In the genomic region with DNA sequence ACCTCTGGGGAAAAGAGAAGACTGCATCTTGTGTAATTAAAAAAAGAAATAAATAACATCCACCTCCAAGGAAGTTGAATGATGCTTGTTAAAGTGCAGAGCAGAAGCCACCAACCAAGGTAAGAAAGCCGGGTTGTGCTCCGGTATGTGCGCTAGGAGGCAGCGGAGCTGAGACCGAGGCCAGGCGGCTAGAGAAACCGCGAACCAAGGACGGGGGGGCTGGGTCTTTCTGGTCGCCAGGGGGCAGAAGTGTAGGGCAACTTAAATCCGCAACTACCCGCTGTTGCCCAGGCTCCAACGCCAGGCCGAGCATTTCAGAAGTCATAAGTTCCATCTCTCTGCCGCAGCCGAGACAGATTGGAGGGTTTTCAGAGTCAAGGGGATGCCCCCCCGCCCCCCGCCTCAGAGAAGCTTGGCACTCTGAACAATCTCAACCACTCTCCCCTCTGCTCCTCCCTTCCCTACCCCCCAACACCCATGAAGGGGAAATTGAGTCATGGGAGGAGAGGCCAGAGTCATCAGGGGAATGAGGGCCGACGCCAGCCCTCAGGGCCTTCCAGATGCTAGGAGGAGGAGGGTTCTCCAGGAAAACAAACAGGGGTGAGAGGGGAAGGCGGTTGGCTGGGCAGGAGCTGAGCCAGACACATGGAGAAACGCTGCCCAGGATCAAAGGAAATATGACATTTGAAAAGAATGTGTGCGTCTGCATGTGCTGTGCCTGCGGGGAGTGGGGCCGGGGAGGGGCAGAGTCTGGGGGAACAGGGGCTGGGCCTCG, we compare ENCODE assay signal across 8 cellular contexts. TPM values are rescaled to one million over a fixed set of nuclear protein-coding genes. Genes with fewer than 3 reads are reported as not detected.
DNase-seq lines count a peak whose midpoint lies in the region; ATAC-seq and TF ChIP-seq lines count a peak whose summit lies in the region.

No MANE protein-coding gene starts in this region.

- DNase-seq in HK-2 (ENCODE audit: unreplicated experiment) (peak; percentile 80), NOMO-1 treated with DMSO at 0.1 percent for 48 hours (lab: John Stamatoyannopoulos, UW; ENCODE audit: unreplicated experiment) (peak; percentile 85), activated T-cell treated with anti-CD3 and anti-CD28 coated beads for 4 hours (peak; percentile 40), epithelial cell of prostate (ENCODE audit: low read depth, low spot score) (peak; percentile 71), mucosa of descending colon (peak; percentile 88 to 93 (median 88)), cortex of kidney (lab: John Stamatoyannopoulos, UW) (no peak)
- DNase-seq in stimulated activated CD8-positive, alpha-beta memory T cell treated with anti-CD3 and anti-CD28 coated beads, Interleukin-4, amount 100 ng/mL, for 48 hours, result peak; percentile 83

- ATAC-seq in mucosa of descending colon, result peak; percentile 61

- TF ChIP-seq CTCF in GM12873 (IDR thresholded peaks at IDR 0.05; ENCODE audit: insufficient read depth, low read depth, low read length, missing control alignments), result peak; percentile 76
- TF ChIP-seq CTCF in mucosa of descending colon (IDR thresholded peaks at IDR 0.05), result peak; percentile 87

- intact Hi-C loops in mucosa of descending colon (cut with DNase I, micrococcal nuclease), result loop anchor here (5.0 kb wide), 2 partner anchors 33 to 67 kb away; no protein-coding TSS in a partner anchor

- peak overlapping the region; percentile 96 for H3K27ac ChIP-seq in epithelial cell of prostate

- peaks cover 5% of the 10 kb centered on the region for H3K4me1 ChIP-seq in mucosa of descending colon (ENCODE audit: low read depth)

- no peaks in the 10 kb centered on the region for H3K9me3 ChIP-seq in mucosa of descending colon

- no peaks in the 10 kb centered on the region for H3K36me3 ChIP-seq in mucosa of descending colon (ENCODE audit: low read depth)

- no peak overlapping the region for H3K4me3 ChIP-seq in mucosa of descending colon

RNA-seq across cellular contexts. Expression of a gene that starts 2.2 kb away (rescaled TPM):
- total RNA-seq in mucosa of descending colon, result 100 to 1,000 TPM in 1 of 3 donors, 10 to 100 TPM in 2; 11.9 to 112 (median 25.2) TPM

RNA-seq across cellular contexts. Expression of a gene that starts 26.0 kb away (rescaled TPM):
- 10 to 100 TPM; 40.6 to 99.9 (median 71.7) TPM for total RNA-seq in mucosa of descending colon

RNA-seq across cellular contexts. Expression of a gene that starts 30.9 kb away (rescaled TPM):
- total RNA-seq in mucosa of descending colon, result 10 to 100 TPM; 13.9 to 23.5 (median 20.7) TPM

RNA-seq across cellular contexts. Expression of a gene that starts 33.0 kb away (rescaled TPM):
- 10 to 100 TPM; 12.1 to 15.8 (median 13.4) TPM for total RNA-seq in mucosa of descending colon

RNA-seq across cellular contexts. Expression of a gene that starts 54.5 kb away (rescaled TPM):
- 1 to 10 TPM; 3.4 to 6.1 (median 3.8) TPM for total RNA-seq in mucosa of descending colon
